Comparison of ENCODE assay signal across 8 cellular contexts in the genomic region with DNA sequence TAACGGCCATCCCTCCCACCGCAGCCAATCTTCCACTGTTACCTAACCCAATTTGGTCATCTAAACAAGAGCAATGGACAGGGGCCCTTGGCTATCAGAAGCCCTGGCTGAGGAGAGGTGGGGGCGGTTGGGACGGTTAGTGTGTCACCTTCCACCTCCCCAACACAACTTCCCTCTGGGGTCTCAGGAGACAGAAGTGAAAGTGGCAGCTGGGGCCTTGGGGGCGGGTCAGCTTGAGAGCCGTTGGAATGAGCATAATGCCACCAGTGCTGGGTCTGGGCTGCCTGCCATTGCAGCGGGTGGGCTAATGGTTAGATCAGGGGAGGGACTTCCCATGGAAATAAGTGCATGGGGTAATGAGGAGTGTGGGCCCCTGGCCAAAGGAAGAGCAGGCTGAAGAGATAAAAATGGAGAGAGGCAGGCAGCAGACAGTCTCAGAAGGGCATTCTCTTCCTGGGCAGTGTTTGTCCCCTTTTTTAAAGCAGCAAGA. TPM values are rescaled to one million over a fixed set of nuclear protein-coding genes. Genes with fewer than 3 reads are reported as not detected.
DNase-seq lines count a peak whose midpoint lies in the region; ATAC-seq and TF ChIP-seq lines count a peak whose summit lies in the region.

No MANE protein-coding gene starts in this region.

- H3K27me3 Mint-ChIP-seq in CD4-positive, CD25-positive, alpha-beta regulatory T cell: no peaks in the 10 kb centered on the region
- H3K27me3 Mint-ChIP-seq in naive B cell: no peaks in the 10 kb centered on the region

- ATAC-seq in CD4-positive, CD25-positive, alpha-beta regulatory T cell (ENCODE audit: low read depth in 2 of 2): no peak
- ATAC-seq in naive B cell (ENCODE audit: low read depth in 2 of 2): peak; percentile 84 to 88
- no peak for ATAC-seq in GM21529 (IDR thresholded peaks at IDR 0.05; ENCODE audit: unreplicated experiment)
- no peak for ATAC-seq in GM21723 (IDR thresholded peaks at IDR 0.05; ENCODE audit: unreplicated experiment)

- intact Hi-C loops in ascending aorta (cut with DNase I): no loop called here

- H3K36me3 ChIP-seq in CD4-positive, CD25-positive, alpha-beta regulatory T cell (ENCODE audit: control insufficient read depth, insufficient read depth, low read length): peaks cover 12% of the 10 kb centered on the region
- peaks cover 0 to 9% of the 10 kb centered on the region in 2 donors for H3K36me3 ChIP-seq in ascending aorta

- peaks cover 16 to 100% (median 84%) of the 10 kb centered on the region in 4 donors for H3K4me1 Mint-ChIP-seq in CD4-positive, CD25-positive, alpha-beta regulatory T cell
- peaks cover 94 to 100% (median 98%) of the 10 kb centered on the region in 3 donors for H3K4me1 Mint-ChIP-seq in naive B cell

- H3K9me3 Mint-ChIP-seq in CD4-positive, CD25-positive, alpha-beta regulatory T cell: no peaks in the 10 kb centered on the region
- no peaks in the 10 kb centered on the region for H3K9me3 Mint-ChIP-seq in naive B cell

- H3K27ac Mint-ChIP-seq in CD4-positive, CD25-positive, alpha-beta regulatory T cell: peak overlapping the region; percentile 89 to 96 (median 96)
- H3K27ac Mint-ChIP-seq in naive B cell: peak overlapping the region; percentile 53 to 99 (median 97)

- H3K9me3 ChIP-seq in CD4-positive, CD25-positive, alpha-beta regulatory T cell (ENCODE audit: control insufficient read depth in 2 of 2, low read length in 2 of 2): no peaks in the 10 kb centered on the region
- H3K9me3 ChIP-seq in ascending aorta: no peaks in the 10 kb centered on the region

- peaks cover 11% of the 10 kb centered on the region for H3K36me3 Mint-ChIP-seq in CD4-positive, CD25-positive, alpha-beta regulatory T cell
- no peaks in the 10 kb centered on the region for H3K36me3 Mint-ChIP-seq in naive B cell

- no peak for TF ChIP-seq CTCF in ascending aorta (IDR thresholded peaks at IDR 0.05)

- H3K27me3 ChIP-seq in CD4-positive, CD25-positive, alpha-beta regulatory T cell (ENCODE audit: control insufficient read depth, insufficient read depth, low read length): no peaks in the 10 kb centered on the region
- no peaks in the 10 kb centered on the region for H3K27me3 ChIP-seq in ascending aorta

- H3K4me3 Mint-ChIP-seq in CD4-positive, CD25-positive, alpha-beta regulatory T cell: peak overlapping the region; percentile 65 to 86 (median 74)
- peak overlapping the region; percentile 79 to 93 (median 88) for H3K4me3 Mint-ChIP-seq in naive B cell

- in situ Hi-C loops in KBM-7 (cut with MboI; ENCODE audit: low pct_unique_long_range_greater_than_20kb, low sequenced_read_pairs): no loop called here

- peak overlapping the region; percentile 71 for H3K27ac ChIP-seq in CD4-positive, CD25-positive, alpha-beta regulatory T cell (ENCODE audit: insufficient read depth, low read length, poor library complexity, severe bottlenecking)
- peak overlapping the region; percentile 83 to 99 for H3K27ac ChIP-seq in ascending aorta

- peaks cover 100% of the 10 kb centered on the region for H3K4me1 ChIP-seq in CD4-positive, CD25-positive, alpha-beta regulatory T cell (ENCODE audit: control insufficient read depth, insufficient read depth, low read length, poor library complexity, severe bottlenecking)
- H3K4me1 ChIP-seq in ascending aorta: peaks cover 71 to 100% of the 10 kb centered on the region in 2 donors

- peak overlapping the region; percentile 35 for H3K4me3 ChIP-seq in CD4-positive, CD25-positive, alpha-beta regulatory T cell (ENCODE audit: low read depth, low read length)
- H3K4me3 ChIP-seq in ascending aorta: peak overlapping the region; percentile 34 to 65

- DNase-seq in CD4-positive, CD25-positive, alpha-beta regulatory T cell: no peak
- DNase-seq in KBM-7 (peak; percentile 83), ascending aorta (ENCODE audit: low spot score in 2 of 2) (no peak), naive B cell (peak; percentile 83), RKO (ENCODE audit: low spot score) (no peak)
- DNase-seq in stimulated activated CD4-positive, alpha-beta T cell treated with anti-CD3 and anti-CD28 coated beads, Interleukin-4, amount 100 ng/mL, for 24 hours: no peak

RNA-seq across cellular contexts. Expression of a gene that starts 7.9 kb away (rescaled TPM):
- total RNA-seq in CD4-positive, CD25-positive, alpha-beta regulatory T cell: 186 TPM
- polyA plus RNA-seq in CD4-positive, CD25-positive, alpha-beta regulatory T cell: 10 to 100 TPM in 1 of 4 donors, 1 to 10 TPM in 3; 4.6 to 11.5 (median 6.4) TPM
- total RNA-seq in ascending aorta: 106 TPM
- 10 to 100 TPM in 3 of 6 donors, 1 to 10 TPM in 3; 6.9 to 15.8 (median 9.1) TPM for polyA plus RNA-seq in naive B cell (ENCODE audit: low read depth in 6 of 6)

Comparison
In these comparisons a context has a peak if more than half of its experiments do, and no peak if none do; other contexts are left out.
1. ATAC-seq: peak in naive B cell (2 of 2); none in CD4-positive, CD25-positive, alpha-beta regulatory T cell (0 of 2), GM21529 (single experiment) and GM21723 (single experiment).
2. DNase-seq: peak in KBM-7 (single experiment) and naive B cell (single experiment); none in CD4-positive, CD25-positive, alpha-beta regulatory T cell (0 of 3), ascending aorta (0 of 2), stimulated activated CD4-positive, alpha-beta T cell treated with anti-CD3 and anti-CD28 coated beads, Interleukin-4, amount 100 ng/mL, for 24 hours (single experiment) and RKO (single experiment).